In genomic region chr7:46695045-46695708, GRCh38 we compare ENCODE assay signal across 13 cellular contexts.
DNase-seq lines count a peak whose midpoint lies in the region; ATAC-seq, FAIRE-seq and TF ChIP-seq lines count a peak whose summit lies in the region.
"Had no signal": no experiment of that assay in that cellular context is flagged by ENCODE, and none has a peak within 500 bp of the region (broad histone marks: within the 10 kb centered on the region; RNA-seq: fewer than 3 reads in every experiment).

No MANE protein-coding gene starts in this region.

- DNase-seq in GM23248 (peak; percentile 7), RPMI7951 (ENCODE audit: low read depth) (peak; percentile 25), fibroblast of the aortic adventitia (ENCODE audit: low read depth) (peak; percentile 22), stomach (peak; percentile 71), GM12891 (ENCODE audit: insufficient read length, low spot score) (no peak), anterior cingulate cortex (lab: John Stamatoyannopoulos, UW) (no peak)
- DNase-seq: activated naive CD8-positive, alpha-beta T cell treated with anti-CD3 and anti-CD28 coated beads, Interleukin-2, amount 50 U/mL, for 24 hours; GOT3; NCI-H1436 treated with DMSO at 0.1 percent for 48 hours; NCI-H510A; testis had no signal

- no peak overlapping the region for H3K9ac ChIP-seq in GM23248

- FAIRE-seq in GM12891 (lab: Jason Lieb, UNC), result no peak

- in situ Hi-C loops in GM23248 (cut with MboI), result no loop called here

- TF ChIP-seq CTCF in fibroblast of the aortic adventitia (IDR thresholded peaks at IDR 0.05; ENCODE audit: insufficient read depth, low read length), result peak; percentile 22
- no peak for TF ChIP-seq CTCF in stomach (IDR thresholded peaks at IDR 0.05)

- intact Hi-C loops in stomach (cut with DNase I; ENCODE audit: low total_unique reads), result no loop called here

- no peak overlapping the region for H3K4me2 ChIP-seq in GM23248 (ENCODE audit: unreplicated experiment)

- H3K4me3 ChIP-seq in GM23248, result no peak overlapping the region
- no peak overlapping the region for H3K4me3 ChIP-seq in fibroblast of the aortic adventitia (ENCODE audit: low read depth, low read length)
- H3K4me3 ChIP-seq in stomach, result no peak overlapping the region
- H3K4me3 ChIP-seq: gastroesophageal sphincter, testis had no signal

- no peak for ATAC-seq in HG02678 (IDR thresholded peaks at IDR 0.05; ENCODE audit: unreplicated experiment)
- ATAC-seq: activated naive CD8-positive, alpha-beta T cell treated with anti-CD3 and anti-CD28 coated beads, Interleukin-2, amount 50 U/mL, for 24 hours; gastroesophageal sphincter had no signal

- H3K9me2 ChIP-seq in GM23248 (ENCODE audit: insufficient read depth), result no peaks in the 10 kb centered on the region

- H3K79me2 ChIP-seq in GM23248 (ENCODE audit: insufficient read depth), result no peaks in the 10 kb centered on the region

- H3F3A ChIP-seq in GM23248 (ENCODE audit: insufficient read depth), result no peaks in the 10 kb centered on the region

- H3K36me3 ChIP-seq in GM23248 (ENCODE audit: low read depth) (no peaks in the 10 kb centered on the region), stomach (no peaks in the 10 kb centered on the region)
- H3K36me3 ChIP-seq: gastroesophageal sphincter had no signal

- H3K9me3 ChIP-seq in GM23248 (ENCODE audit: low read depth) (no peaks in the 10 kb centered on the region), stomach (peaks cover 0 to 3% (median 0%) of the 10 kb centered on the region in 4 donors)
- H3K9me3 ChIP-seq: gastroesophageal sphincter, testis had no signal

- H2AFZ ChIP-seq in GM23248, result peak overlapping the region; percentile 47; the same call in 1 of the 2 replicates

- no peaks in the 10 kb centered on the region for H3K27me3 ChIP-seq in GM23248 (replicated peaks; ENCODE audit: insufficient read depth)
- no peaks in the 10 kb centered on the region for H3K27me3 ChIP-seq in stomach
- H3K27me3 ChIP-seq: gastroesophageal sphincter, testis had no signal

- no peaks in the 10 kb centered on the region for H4K20me1 ChIP-seq in GM23248 (ENCODE audit: insufficient read depth)

- H3K27ac ChIP-seq in GM23248 (no peak overlapping the region), stomach (peak overlapping the region in 3 of 5 donors; percentile 38 to 61 (median 48))
- H3K27ac ChIP-seq: gastroesophageal sphincter, testis had no signal

- TF ChIP-seq EP300 in stomach (IDR thresholded peaks at IDR 0.05), result no peak

- H3K4me1 ChIP-seq in GM23248 (ENCODE audit: insufficient read depth) (peaks cover 4% of the 10 kb centered on the region; the same call in 1 of the 2 replicates), stomach (no peaks in the 10 kb centered on the region)
- H3K4me1 ChIP-seq: gastroesophageal sphincter, testis had no signal

- no peak for TF ChIP-seq POLR2A in stomach (IDR thresholded peaks at IDR 0.05)
- no peak for TF ChIP-seq POLR2A in GM12891 (IDR thresholded peaks at IDR 0.05; ENCODE audit: low read depth, low read length)

- WGBS in GM23248 (ENCODE audit: low coverage in 1 of 2, low lambda C conversion rate in 2 of 2, missing lambda C conversion rate in 2 of 2), 2 experiments, result 97 to 98% methylated on average over 3 of the region's 3 CpGs
- 30 to 50% (median 38%) methylated on average over 3 of the region's 3 CpGs for WGBS in stomach, 5 donors

TF ChIP-seq in GM12891, 5 proteins besides CTCF, POLR2A, EP300 and RAD21:
- TF ChIP-seq POU2F2 (IDR thresholded peaks at IDR 0.05; ENCODE audit: low read depth, low read length), result no peak
- no peak for TF ChIP-seq SPI1 (IDR thresholded peaks at IDR 0.05; ENCODE audit: low read depth, low read length)
- no peak for TF ChIP-seq TAF1 (IDR thresholded peaks at IDR 0.05; ENCODE audit: low read depth, low read length)
TF ChIP-seq in GM12891: peak in this region for 0.

Comparison
In these comparisons a context has a peak if more than half of its experiments do, and no peak if none do; other contexts are left out.
1. DNase-seq: peak in GM23248 (single experiment), RPMI7951 (single experiment), fibroblast of the aortic adventitia (single experiment) and stomach (single experiment); none in GM12891 (single experiment) and anterior cingulate cortex (0 of 58).